ENCODE assay signal across 8 cellular contexts in genomic region chr6:113690255-113690956, GRCh38.
DNase-seq lines count a peak whose midpoint lies in the region; ATAC-seq, FAIRE-seq and TF ChIP-seq lines count a peak whose summit lies in the region.

No MANE protein-coding gene starts in this region.

- no peak for FAIRE-seq in GM12891 (lab: Jason Lieb, UNC)

- ATAC-seq in GM18505 (IDR thresholded peaks at IDR 0.05; ENCODE audit: unreplicated experiment) (peak; percentile 76), HG02623 (IDR thresholded peaks at IDR 0.05; ENCODE audit: unreplicated experiment) (peak; percentile 74)

- DNase-seq in NCI-H2171 treated with DMSO at 0.1 percent for 48 hours (lab: John Stamatoyannopoulos, UW) (peak; percentile 56), fibroblast of peridontal ligament (ENCODE audit: extremely low read depth) (peak; percentile 96), OCI-M2 (lab: John Stamatoyannopoulos, UW; ENCODE audit: unreplicated experiment) (no peak), GM12891 (ENCODE audit: insufficient read length, low spot score) (no peak), COLO829 (ENCODE audit: low spot score) (no peak)
- DNase-seq in T-helper 2 cell treated with Interferon-gamma antibody and Interleukin-4, amounts not matched to agents 5 μg/mL and 100 μg/mL, for 36 hours (ENCODE audit: low spot score), result no peak

- no peaks in the 10 kb centered on the region for H3K4me1 Mint-ChIP-seq in T-helper 2 cell treated with Interferon-gamma antibody and Interleukin-4, amounts not matched to agents 5 μg/mL and 100 μg/mL, for 36 hours (ENCODE audit: low read depth)

- no peak overlapping the region for H3K4me3 Mint-ChIP-seq in T-helper 2 cell treated with Interferon-gamma antibody and Interleukin-4, amounts not matched to agents 5 μg/mL and 100 μg/mL, for 36 hours

- H3K36me3 Mint-ChIP-seq in T-helper 2 cell treated with Interferon-gamma antibody and Interleukin-4, amounts not matched to agents 5 μg/mL and 100 μg/mL, for 36 hours (ENCODE audit: low read depth), result no peaks in the 10 kb centered on the region

- H3K27ac Mint-ChIP-seq in T-helper 2 cell treated with Interferon-gamma antibody and Interleukin-4, amounts not matched to agents 5 μg/mL and 100 μg/mL, for 36 hours, result no peak overlapping the region

- no peak for TF ChIP-seq POLR2A in GM18505 (IDR thresholded peaks at IDR 0.05; ENCODE audit: borderline replicate concordance, extremely low read depth, insufficient read depth, insufficient read length)
- no peak for TF ChIP-seq POLR2A in GM12891 (IDR thresholded peaks at IDR 0.05; ENCODE audit: low read depth, low read length)

- H3K9me3 Mint-ChIP-seq in T-helper 2 cell treated with Interferon-gamma antibody and Interleukin-4, amounts not matched to agents 5 μg/mL and 100 μg/mL, for 36 hours, result no peaks in the 10 kb centered on the region

- no peaks in the 10 kb centered on the region for H3K27me3 Mint-ChIP-seq in T-helper 2 cell treated with Interferon-gamma antibody and Interleukin-4, amounts not matched to agents 5 μg/mL and 100 μg/mL, for 36 hours (ENCODE audit: low read depth)

TF ChIP-seq in GM12891, 5 proteins besides CTCF, POLR2A, EP300 and RAD21:
- TF ChIP-seq PAX5 (IDR thresholded peaks at IDR 0.05; ENCODE audit: insufficient read depth, low read length, severe bottlenecking) (no peak), SPI1 (IDR thresholded peaks at IDR 0.05; ENCODE audit: low read depth, low read length) (no peak), POLR2AphosphoS5 (IDR thresholded peaks at IDR 0.05; ENCODE audit: low read depth, low read length) (no peak), TAF1 (IDR thresholded peaks at IDR 0.05; ENCODE audit: low read depth, low read length) (no peak)

Comparison
In these comparisons a context has a peak if more than half of its experiments do, and no peak if none do; other contexts are left out.
1. DNase-seq: peak in NCI-H2171 treated with DMSO at 0.1 percent for 48 hours (single experiment) and fibroblast of peridontal ligament (single experiment); none in OCI-M2 (single experiment), GM12891 (single experiment), T-helper 2 cell treated with Interferon-gamma antibody and Interleukin-4, amounts not matched to agents 5 μg/mL and 100 μg/mL, for 36 hours (single experiment) and COLO829 (single experiment).